Comparison of ENCODE assay signal across 16 cellular contexts in genomic region chr12:11081987-11082386, GRCh38. TPM values are rescaled to one million over a fixed set of nuclear protein-coding genes. Genes with fewer than 3 reads are reported as not detected.
DNase-seq lines count a peak whose midpoint lies in the region; ATAC-seq, FAIRE-seq and TF ChIP-seq lines count a peak whose summit lies in the region.
"Had no signal": no experiment of that assay in that cellular context is flagged by ENCODE, and none has a peak within 500 bp of the region (broad histone marks: within the 10 kb centered on the region; RNA-seq: fewer than 3 reads in every experiment).

No MANE protein-coding gene starts in this region.

- H3K4me2 ChIP-seq in HepG2 (ENCODE audit: low read depth, low read length): no peak overlapping the region
- H3K4me2 ChIP-seq: BLaER1, KMS-11 had no signal

- H3K27me3 ChIP-seq in HepG2 (ENCODE audit: control insufficient read depth in 1 of 2, insufficient read depth in 2 of 2, low read length in 2 of 2) (no peaks in the 10 kb centered on the region), right lobe of liver (no peaks in the 10 kb centered on the region)
- H3K27me3 ChIP-seq: BLaER1 had no signal

- H3K36me3 ChIP-seq in HepG2 (replicated peaks in 1 of 2; ENCODE audit: control insufficient read depth in 1 of 2, insufficient read depth in 2 of 2, low read length in 2 of 2) (no peaks in the 10 kb centered on the region), right lobe of liver (no peaks in the 10 kb centered on the region)
- H3K36me3 ChIP-seq: BLaER1 had no signal

- intact Hi-C loops in HepG2 (cut with micrococcal nuclease; ENCODE audit: unreplicated experiment) (no loop called here), right lobe of liver (cut with DNase I) (no loop called here)

- TF ChIP-seq CTCF in HepG2 (CRISPR knock-in tag; IDR thresholded peaks at IDR 0.05) (no peak), right lobe of liver (IDR thresholded peaks at IDR 0.05) (no peak)

- in situ Hi-C loops in HepG2 (cut with HindIII; ENCODE audit: extremely low pct_ligation_motif_present, low pct_unique_long_range_greater_than_20kb): no loop called here

- peaks cover 9% of the 10 kb centered on the region for H3K9me3 ChIP-seq in HepG2 (ENCODE audit: low read length)
- no peaks in the 10 kb centered on the region for H3K9me3 ChIP-seq in right lobe of liver

- no peak overlapping the region for H2AFZ ChIP-seq in HepG2 (ENCODE audit: low read length)

- ATAC-seq in HepG2 (no peak), right lobe of liver (no peak)

- H3K27ac ChIP-seq in HepG2 (ENCODE audit: extremely low read length, insufficient read depth, low read length) (no peak overlapping the region), right lobe of liver (no peak overlapping the region)
- H3K27ac ChIP-seq: 22Rv1, BLaER1, KMS-11 had no signal

- no peaks in the 10 kb centered on the region for H4K20me1 ChIP-seq in HepG2 (ENCODE audit: insufficient read depth, low read length)
- H4K20me1 ChIP-seq: BLaER1 had no signal

- 100% methylated on average over 2 of the region's 2 CpGs for WGBS in HepG2 (ENCODE audit: low lambda C conversion rate)
- WGBS in right lobe of liver (ENCODE audit: insufficient coverage, low coverage, low lambda C conversion rate, missing lambda C conversion rate): 95% methylated on average over 2 of the region's 2 CpGs

- H3K4me3 ChIP-seq in HepG2 (replicated peaks in 1 of 3; ENCODE audit: insufficient read depth in 1 of 3, low read depth in 2 of 3, low read length in 3 of 3): no peak overlapping the region
- H3K4me3 ChIP-seq in right lobe of liver: no peak overlapping the region
- H3K4me3 ChIP-seq: BLaER1 had no signal

- BruUV-seq in HepG2 (replicated peaks; lab: Mats Ljungman, UMichigan): no TSS peak

- no peak for TF ChIP-seq EP300 in HepG2 (IDR thresholded peaks at IDR 0.05; ENCODE audit: low read depth in 2 of 2, low read length in 2 of 2)
- TF ChIP-seq EP300 in HepG2 (CRISPR knock-in tag; IDR thresholded peaks at IDR 0.05; ENCODE audit: borderline replicate concordance): no peak

- no peak overlapping the region for H3K9ac ChIP-seq in HepG2 (ENCODE audit: insufficient read depth, low read depth, low read length)
- H3K9ac ChIP-seq: BLaER1, KMS-11 had no signal

- FAIRE-seq in HepG2 (lab: Jason Lieb, UNC): no peak

- H3K4me1 ChIP-seq in HepG2 (ENCODE audit: insufficient read depth, low read length) (no peaks in the 10 kb centered on the region), right lobe of liver (no peaks in the 10 kb centered on the region)
- H3K4me1 ChIP-seq: BLaER1 had no signal

- no peak for DNase-seq in HepG2 (ENCODE audit: low spot score)
- no peak for DNase-seq in right lobe of liver
- no peak for DNase-seq in SW480 (ENCODE audit: low spot score)
- no peak for DNase-seq in activated gamma-delta T cell treated with Interleukin-2 at 50 U/mL for 16 hours
- DNase-seq: CD4-positive, alpha-beta memory T cell; DMS153; DMS79; GF-D8; GOT3; H9 had no signal

- H3K79me2 ChIP-seq in HepG2 (ENCODE audit: insufficient read depth, low read length): no peaks in the 10 kb centered on the region

- CTCF ChIA-PET in HepG2 (lab: Yijun Ruan, JAX; ENCODE audit: low intra/inter-chr PET ratio, low total read pairs): no interaction called here

- no peak for TF ChIP-seq RAD21 in HepG2 (CRISPR knock-in tag; IDR thresholded peaks at IDR 0.05)

- POLR2A ChIA-PET in HepG2 (lab: Yijun Ruan, JAX): no interaction called here

- no peak for TF ChIP-seq POLR2A in HepG2 (IDR thresholded peaks at IDR 0.05; ENCODE audit: insufficient read depth in 1 of 2, low read depth in 2 of 2, low read length in 2 of 2)
- no peak for TF ChIP-seq POLR2A in right lobe of liver (IDR thresholded peaks at IDR 0.05)

RNA-seq across cellular contexts. Expression of gene TAS2R43, which starts 10.1 kb away (rescaled TPM):
- total RNA-seq in HepG2 (2016; rRNA removed; fragmentation: Illumina TruSeq; extraction: Trizol) (1.7 TPM in 1 of 2 replicates, not detected in the other), right lobe of liver (1 to 10 TPM in 2 of 6 experiments, under 1 TPM in 3, not detected in 1; 0.37 to 2.8 (median 0.49) TPM)
- total RNA-seq in HepG2 (2016; cell fraction: cytosol; rRNA removed; fragmentation: Illumina TruSeq; extraction: Trizol; ENCODE audit: low read depth): not detected in 2 replicates
- total RNA-seq in HepG2 (2016; cell fraction: insoluble cytoplasmic fraction; rRNA removed; fragmentation: Illumina TruSeq; extraction: Trizol): 1.8 TPM in 1 of 2 replicates, not detected in the other
- 0.24 TPM in 1 of 2 replicates, not detected in the other for total RNA-seq in HepG2 (2016; cell fraction: membrane; rRNA removed; fragmentation: Illumina TruSeq; extraction: Trizol)
- total RNA-seq in HepG2 (2016; cell fraction: nucleus; rRNA removed; fragmentation: Illumina TruSeq; extraction: Trizol): 7.9 and 8.8 TPM in 2 replicates
- 0.15 TPM in 1 of 2 replicates, not detected in the other for polyA plus RNA-seq in HepG2 (2011; rRNA removed)
- not detected in 2 replicates for polyA plus RNA-seq in HepG2 (2011; cell fraction: cytosol; rRNA removed)
- 0.71 and 0.84 TPM in 2 replicates for polyA plus RNA-seq in HepG2 (2011; cell fraction: nucleus; rRNA removed)
- polyA plus RNA-seq in HepG2 (2012): not detected in 2 replicates
- polyA plus RNA-seq in HepG2 (2016; cell fraction: cytosol; fragmentation: Illumina TruSeq; extraction: Trizol; ENCODE audit: low read depth): not detected in 2 replicates
- polyA plus RNA-seq in HepG2 (2016; cell fraction: insoluble cytoplasmic fraction; fragmentation: Illumina TruSeq; extraction: Trizol; ENCODE audit: low read depth): not detected in 2 replicates
- polyA plus RNA-seq in HepG2 (2016; cell fraction: membrane; fragmentation: Illumina TruSeq; extraction: Trizol; ENCODE audit: low read depth): not detected in 2 replicates
- polyA plus RNA-seq in HepG2 (2016; cell fraction: nucleus; fragmentation: Illumina TruSeq; extraction: Trizol; ENCODE audit: insufficient read depth, low read depth): 0.48 TPM in 1 of 2 replicates, not detected in the other
- 1.1 TPM in 1 of 2 replicates, not detected in the other for polyA minus RNA-seq in HepG2 (2011; rRNA and poly(A)+ RNA removed; ENCODE audit: low replicate concordance)
- polyA minus RNA-seq in HepG2 (2011; cell fraction: cytosol; rRNA and poly(A)+ RNA removed): not detected in 2 replicates
- 25.6 and 28.5 TPM in 2 replicates for polyA minus RNA-seq in HepG2 (2011; cell fraction: nucleus; rRNA and poly(A)+ RNA removed)
- polyA plus RNA-seq: AG04450, CD14-positive monocyte had no signal

RNA-seq across cellular contexts. Expression of gene TAS2R46, which starts 19.9 kb away (rescaled TPM):
- total RNA-seq in HepG2 (2016; rRNA removed; fragmentation: Illumina TruSeq; extraction: Trizol) (0.22 and 3.5 TPM in 2 replicates), right lobe of liver (1 to 10 TPM in 3 of 6 experiments, under 1 TPM in 3; 0.51 to 2.6 (median 0.88) TPM)
- total RNA-seq in HepG2 (2016; cell fraction: cytosol; rRNA removed; fragmentation: Illumina TruSeq; extraction: Trizol; ENCODE audit: low read depth): not detected in 2 replicates
- 0.28 and 2.7 TPM in 2 replicates for total RNA-seq in HepG2 (2016; cell fraction: insoluble cytoplasmic fraction; rRNA removed; fragmentation: Illumina TruSeq; extraction: Trizol)
- total RNA-seq in HepG2 (2016; cell fraction: membrane; rRNA removed; fragmentation: Illumina TruSeq; extraction: Trizol): not detected in 2 replicates
- total RNA-seq in HepG2 (2016; cell fraction: nucleus; rRNA removed; fragmentation: Illumina TruSeq; extraction: Trizol): 18.9 and 20.3 TPM in 2 replicates
- 0.16 and 0.22 TPM in 2 replicates for polyA plus RNA-seq in HepG2 (2011; rRNA removed)
- not detected in 2 replicates for polyA plus RNA-seq in HepG2 (2011; cell fraction: cytosol; rRNA removed)
- polyA plus RNA-seq in HepG2 (2011; cell fraction: nucleus; rRNA removed): 1.2 and 2.3 TPM in 2 replicates
- not detected in 2 replicates for polyA plus RNA-seq in HepG2 (2012)
- not detected in 2 replicates for polyA plus RNA-seq in HepG2 (2016; cell fraction: cytosol; fragmentation: Illumina TruSeq; extraction: Trizol; ENCODE audit: low read depth)
- not detected in 2 replicates for polyA plus RNA-seq in HepG2 (2016; cell fraction: insoluble cytoplasmic fraction; fragmentation: Illumina TruSeq; extraction: Trizol; ENCODE audit: low read depth)
- not detected in 2 replicates for polyA plus RNA-seq in HepG2 (2016; cell fraction: membrane; fragmentation: Illumina TruSeq; extraction: Trizol; ENCODE audit: low read depth)
- not detected in 2 replicates for polyA plus RNA-seq in HepG2 (2016; cell fraction: nucleus; fragmentation: Illumina TruSeq; extraction: Trizol; ENCODE audit: insufficient read depth, low read depth)
- 4.7 and 5.5 TPM in 2 replicates for polyA minus RNA-seq in HepG2 (2011; rRNA and poly(A)+ RNA removed; ENCODE audit: low replicate concordance)
- not detected in 2 replicates for polyA minus RNA-seq in HepG2 (2011; cell fraction: cytosol; rRNA and poly(A)+ RNA removed)
- 71.8 and 82.1 TPM in 2 replicates for polyA minus RNA-seq in HepG2 (2011; cell fraction: nucleus; rRNA and poly(A)+ RNA removed)
- total RNA-seq: Daoy had no signal
- polyA plus RNA-seq: AG04450, CD14-positive monocyte had no signal

RNA-seq across cellular contexts. Expression of gene TAS2R31, which starts 50.8 kb away (rescaled TPM):
- total RNA-seq in HepG2 (2016; rRNA removed; fragmentation: Illumina TruSeq; extraction: Trizol) (1.0 and 6.5 TPM in 2 replicates), right lobe of liver (1 to 10 TPM in 5 of 6 experiments, under 1 TPM in 1; 0.95 to 4.9 (median 2.3) TPM)
- not detected in 2 replicates for total RNA-seq in HepG2 (2016; cell fraction: cytosol; rRNA removed; fragmentation: Illumina TruSeq; extraction: Trizol; ENCODE audit: low read depth)
- 0.88 and 4.0 TPM in 2 replicates for total RNA-seq in HepG2 (2016; cell fraction: insoluble cytoplasmic fraction; rRNA removed; fragmentation: Illumina TruSeq; extraction: Trizol)
- 0.24 and 0.34 TPM in 2 replicates for total RNA-seq in HepG2 (2016; cell fraction: membrane; rRNA removed; fragmentation: Illumina TruSeq; extraction: Trizol)
- 23.9 and 28.1 TPM in 2 replicates for total RNA-seq in HepG2 (2016; cell fraction: nucleus; rRNA removed; fragmentation: Illumina TruSeq; extraction: Trizol)
- 0.60 and 0.96 TPM in 2 replicates for polyA plus RNA-seq in HepG2 (2011; rRNA removed)
- 0.08 TPM in 1 of 2 replicates, not detected in the other for polyA plus RNA-seq in HepG2 (2011; cell fraction: cytosol; rRNA removed)
- polyA plus RNA-seq in HepG2 (2011; cell fraction: nucleus; rRNA removed): 2.4 and 2.8 TPM in 2 replicates
- 0.28 and 0.32 TPM in 2 replicates for polyA plus RNA-seq in HepG2 (2012)
- not detected in 2 replicates for polyA plus RNA-seq in HepG2 (2016; cell fraction: cytosol; fragmentation: Illumina TruSeq; extraction: Trizol; ENCODE audit: low read depth)
- 0.24 TPM in 1 of 2 replicates, not detected in the other for polyA plus RNA-seq in HepG2 (2016; cell fraction: insoluble cytoplasmic fraction; fragmentation: Illumina TruSeq; extraction: Trizol; ENCODE audit: low read depth)
- polyA plus RNA-seq in HepG2 (2016; cell fraction: membrane; fragmentation: Illumina TruSeq; extraction: Trizol; ENCODE audit: low read depth): not detected in 2 replicates
- polyA plus RNA-seq in HepG2 (2016; cell fraction: nucleus; fragmentation: Illumina TruSeq; extraction: Trizol; ENCODE audit: insufficient read depth, low read depth): 0.53 TPM in 1 of 2 replicates, not detected in the other
- polyA minus RNA-seq in HepG2 (2011; rRNA and poly(A)+ RNA removed; ENCODE audit: low replicate concordance): 6.3 and 7.2 TPM in 2 replicates
- not detected in 2 replicates for polyA minus RNA-seq in HepG2 (2011; cell fraction: cytosol; rRNA and poly(A)+ RNA removed)
- 111 TPM in 2 replicates for polyA minus RNA-seq in HepG2 (2011; cell fraction: nucleus; rRNA and poly(A)+ RNA removed)
- polyA plus RNA-seq: CD14-positive monocyte; CD4-positive, alpha-beta memory T cell had no signal

RNA-seq across cellular contexts. Expression of gene TAS2R30, which starts 52.5 kb away (rescaled TPM):
- 0.72 and 5.2 TPM in 2 replicates for total RNA-seq in HepG2 (2016; rRNA removed; fragmentation: Illumina TruSeq; extraction: Trizol)
- total RNA-seq in HepG2 (2016; cell fraction: cytosol; rRNA removed; fragmentation: Illumina TruSeq; extraction: Trizol; ENCODE audit: low read depth): not detected in 2 replicates
- total RNA-seq in HepG2 (2016; cell fraction: insoluble cytoplasmic fraction; rRNA removed; fragmentation: Illumina TruSeq; extraction: Trizol): 0.74 and 4.3 TPM in 2 replicates
- total RNA-seq in HepG2 (2016; cell fraction: membrane; rRNA removed; fragmentation: Illumina TruSeq; extraction: Trizol): 0.12 and 0.52 TPM in 2 replicates
- total RNA-seq in HepG2 (2016; cell fraction: nucleus; rRNA removed; fragmentation: Illumina TruSeq; extraction: Trizol): 35.3 and 40.7 TPM in 2 replicates
- polyA plus RNA-seq in HepG2 (2011; rRNA removed): 0.29 and 0.42 TPM in 2 replicates
- not detected in 2 replicates for polyA plus RNA-seq in HepG2 (2011; cell fraction: cytosol; rRNA removed)
- 2.2 and 3.1 TPM in 2 replicates for polyA plus RNA-seq in HepG2 (2011; cell fraction: nucleus; rRNA removed)
- 0.09 TPM in 1 of 2 replicates, not detected in the other for polyA plus RNA-seq in HepG2 (2012)
- not detected in 2 replicates for polyA plus RNA-seq in HepG2 (2016; cell fraction: cytosol; fragmentation: Illumina TruSeq; extraction: Trizol; ENCODE audit: low read depth)
- polyA plus RNA-seq in HepG2 (2016; cell fraction: insoluble cytoplasmic fraction; fragmentation: Illumina TruSeq; extraction: Trizol; ENCODE audit: low read depth): not detected in 2 replicates
- not detected in 2 replicates for polyA plus RNA-seq in HepG2 (2016; cell fraction: membrane; fragmentation: Illumina TruSeq; extraction: Trizol; ENCODE audit: low read depth)
- polyA plus RNA-seq in HepG2 (2016; cell fraction: nucleus; fragmentation: Illumina TruSeq; extraction: Trizol; ENCODE audit: insufficient read depth, low read depth): 0.46 and 0.55 TPM in 2 replicates
- polyA minus RNA-seq in HepG2 (2011; rRNA and poly(A)+ RNA removed; ENCODE audit: low replicate concordance): 2.9 and 5.8 TPM in 2 replicates
- polyA minus RNA-seq in HepG2 (2011; cell fraction: cytosol; rRNA and poly(A)+ RNA removed): 0.44 TPM in 1 of 2 replicates, not detected in the other
- 82.3 and 94.9 TPM in 2 replicates for polyA minus RNA-seq in HepG2 (2011; cell fraction: nucleus; rRNA and poly(A)+ RNA removed)
- 1 to 10 TPM; 1.2 to 5.1 (median 2.0) TPM for total RNA-seq in right lobe of liver
- polyA plus RNA-seq: CD14-positive monocyte; CD4-positive, alpha-beta memory T cell had no signal

RNA-seq across cellular contexts. Expression of gene TAS2R19, which starts 59.6 kb away (rescaled TPM):
- 0.88 and 5.3 TPM in 2 replicates for total RNA-seq in HepG2 (2016; rRNA removed; fragmentation: Illumina TruSeq; extraction: Trizol)
- not detected in 2 replicates for total RNA-seq in HepG2 (2016; cell fraction: cytosol; rRNA removed; fragmentation: Illumina TruSeq; extraction: Trizol; ENCODE audit: low read depth)
- total RNA-seq in HepG2 (2016; cell fraction: insoluble cytoplasmic fraction; rRNA removed; fragmentation: Illumina TruSeq; extraction: Trizol): 0.58 and 4.7 TPM in 2 replicates
- total RNA-seq in HepG2 (2016; cell fraction: membrane; rRNA removed; fragmentation: Illumina TruSeq; extraction: Trizol): 0.25 TPM in 1 of 2 replicates, not detected in the other
- 27.3 and 30.8 TPM in 2 replicates for total RNA-seq in HepG2 (2016; cell fraction: nucleus; rRNA removed; fragmentation: Illumina TruSeq; extraction: Trizol)
- polyA plus RNA-seq in HepG2 (2011; rRNA removed): 0.30 and 0.62 TPM in 2 replicates
- 0.05 TPM in 1 of 2 replicates, not detected in the other for polyA plus RNA-seq in HepG2 (2011; cell fraction: cytosol; rRNA removed)
- polyA plus RNA-seq in HepG2 (2011; cell fraction: nucleus; rRNA removed): 2.5 and 3.4 TPM in 2 replicates
- 0.24 and 0.59 TPM in 2 replicates for polyA plus RNA-seq in HepG2 (2012)
- not detected in 2 replicates for polyA plus RNA-seq in HepG2 (2016; cell fraction: cytosol; fragmentation: Illumina TruSeq; extraction: Trizol; ENCODE audit: low read depth)
- not detected in 2 replicates for polyA plus RNA-seq in HepG2 (2016; cell fraction: insoluble cytoplasmic fraction; fragmentation: Illumina TruSeq; extraction: Trizol; ENCODE audit: low read depth)
- polyA plus RNA-seq in HepG2 (2016; cell fraction: membrane; fragmentation: Illumina TruSeq; extraction: Trizol; ENCODE audit: low read depth): not detected in 2 replicates
- polyA plus RNA-seq in HepG2 (2016; cell fraction: nucleus; fragmentation: Illumina TruSeq; extraction: Trizol; ENCODE audit: insufficient read depth, low read depth): 0.51 and 0.67 TPM in 2 replicates
- 12.8 and 15.5 TPM in 2 replicates for polyA minus RNA-seq in HepG2 (2011; rRNA and poly(A)+ RNA removed; ENCODE audit: low replicate concordance)
- 0.89 TPM in 1 of 2 replicates, not detected in the other for polyA minus RNA-seq in HepG2 (2011; cell fraction: cytosol; rRNA and poly(A)+ RNA removed)
- polyA minus RNA-seq in HepG2 (2011; cell fraction: nucleus; rRNA and poly(A)+ RNA removed): 141 and 149 TPM in 2 replicates
- 1 to 10 TPM; 1.1 to 3.8 (median 1.8) TPM for total RNA-seq in right lobe of liver
- total RNA-seq: Daoy had no signal
- polyA plus RNA-seq: CD14-positive monocyte; CD4-positive, alpha-beta memory T cell had no signal
